8 cellular contexts compared by ENCODE assay signal in the genomic region with DNA sequence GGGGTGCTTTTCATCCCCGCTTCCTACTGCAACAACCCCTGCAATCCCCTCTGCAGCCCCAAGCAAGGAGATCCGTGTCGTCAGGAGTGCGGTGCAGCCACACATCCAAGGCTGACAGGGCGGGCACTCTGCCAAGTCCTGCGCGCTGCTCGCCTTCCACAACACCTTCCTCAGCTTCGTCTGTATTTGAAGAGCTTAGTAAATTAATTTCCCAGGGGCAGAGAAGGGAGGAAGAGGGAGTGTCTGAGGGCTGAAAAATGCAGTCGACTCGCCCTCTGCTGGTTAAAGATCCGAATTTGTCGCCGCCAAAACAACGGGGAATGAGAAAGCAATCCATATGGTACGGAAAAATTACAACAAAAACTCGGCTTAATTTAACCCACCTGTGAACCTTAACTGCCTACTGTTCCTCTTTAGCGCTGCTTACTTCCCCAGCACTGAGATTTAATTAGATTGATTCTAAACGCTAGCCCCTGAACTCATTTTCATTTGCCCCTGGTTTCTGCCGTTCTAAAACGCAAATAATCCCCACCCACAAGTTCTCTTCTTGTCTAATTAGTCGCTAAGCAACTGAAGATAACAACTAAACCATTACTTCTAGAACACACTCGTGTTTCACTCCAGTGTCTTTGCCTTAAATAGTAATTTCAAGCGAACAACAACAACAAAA. TPM values are rescaled to one million over a fixed set of nuclear protein-coding genes. Genes with fewer than 3 reads are reported as not detected.
DNase-seq lines count a peak whose midpoint lies in the region; ATAC-seq and TF ChIP-seq lines count a peak whose summit lies in the region.

No MANE protein-coding gene starts in this region.

- H3K4me3 ChIP-seq in iPS-18a (ENCODE audit: low read length), result peak overlapping the region; percentile 91
- H3K4me3 ChIP-seq in skeletal muscle satellite cell (ENCODE audit: low read length), result no peak overlapping the region

- peak overlapping the region; percentile 96 for H3K9ac ChIP-seq in iPS-18a (ENCODE audit: low read length)
- no peak overlapping the region for H3K9ac ChIP-seq in skeletal muscle satellite cell (ENCODE audit: low read depth, low read length)

- no peak for ATAC-seq in HG02571 (IDR thresholded peaks at IDR 0.05; ENCODE audit: unreplicated experiment)
- ATAC-seq in GM18519 (IDR thresholded peaks at IDR 0.05; ENCODE audit: low FRiP score, unreplicated experiment), result no peak

- DNase-seq in COLO829 (ENCODE audit: low spot score) (peak; percentile 48), NCI-H1417 treated with DMSO at 0.1 percent for 48 hours (lab: John Stamatoyannopoulos, UW) (peak; percentile 75), NOMO-1 (lab: John Stamatoyannopoulos, UW; ENCODE audit: unreplicated experiment in 2 of 2) (no peak)

- peak; percentile 78 for TF ChIP-seq CTCF in VCaP (conservative IDR thresholded peaks at IDR 0.05)

- H3K36me3 ChIP-seq in iPS-18a (ENCODE audit: control insufficient read depth, low read depth, low read length) (no peaks in the 10 kb centered on the region), skeletal muscle satellite cell (ENCODE audit: insufficient read depth, low read length) (no peaks in the 10 kb centered on the region)

- peak overlapping the region; percentile 13 for H3K4me2 ChIP-seq in skeletal muscle satellite cell (ENCODE audit: low read length)

- H3K27ac ChIP-seq in VCaP (peak overlapping the region; percentile 96), iPS-18a (ENCODE audit: low read length) (peak overlapping the region; percentile 96)

- H3K9me3 ChIP-seq in iPS-18a (ENCODE audit: control insufficient read depth, low read depth, low read length), result no peaks in the 10 kb centered on the region
- no peaks in the 10 kb centered on the region for H3K9me3 ChIP-seq in skeletal muscle satellite cell (replicated peaks; ENCODE audit: low read length)

- H3K4me1 ChIP-seq in iPS-18a (ENCODE audit: control insufficient read depth, low read depth, low read length) (peaks cover 20% of the 10 kb centered on the region), skeletal muscle satellite cell (ENCODE audit: control insufficient read depth, insufficient read depth, low read length) (no peaks in the 10 kb centered on the region)

- no peaks in the 10 kb centered on the region for H3K27me3 ChIP-seq in iPS-18a (ENCODE audit: control insufficient read depth, insufficient read depth, low read length)
- H3K27me3 ChIP-seq in skeletal muscle satellite cell (ENCODE audit: control insufficient read depth, insufficient read depth, low read length), result no peaks in the 10 kb centered on the region

RNA-seq across cellular contexts. Expression of gene PCDHB1, which starts 10.9 kb away (rescaled TPM):
- not detected in 2 replicates for total RNA-seq in skeletal muscle satellite cell (2012; rRNA removed)

RNA-seq across cellular contexts. Expression of gene PCDHB2, which starts 54.2 kb away (rescaled TPM):
- 0.87 and 1.0 TPM in 2 replicates for total RNA-seq in skeletal muscle satellite cell (2012; rRNA removed)

Comparison
In these comparisons a context has a peak if more than half of its experiments do, and no peak if none do; other contexts are left out.
1. DNase-seq: peak in COLO829 (single experiment) and NCI-H1417 treated with DMSO at 0.1 percent for 48 hours (single experiment); none in NOMO-1 (0 of 2).